35 cellular contexts compared by ENCODE assay signal in genomic region chr7:46360255-46360654, GRCh38.
"Had no signal": no experiment of that assay in that cellular context is flagged by ENCODE, and none has a peak within 500 bp of the region (broad histone marks: within the 10 kb centered on the region; RNA-seq: fewer than 3 reads in every experiment).

No MANE protein-coding gene starts in this region.

- ATAC-seq: activated CD8-positive, alpha-beta T cell treated with anti-CD3 and anti-CD28 coated beads for 36 hours; activated naive CD4-positive, alpha-beta T cell treated with anti-CD3 and anti-CD28 coated beads, Interleukin-2, amount 50 U/mL, for 72 hours; activated T-cell treated with anti-CD3 and anti-CD28 coated beads, Interleukin-2, amount 50 U/mL, for 4 hours; activated T-cell treated with anti-CD3 and anti-CD28 coated beads, Interleukin-2, amount 50 U/mL, for 72 hours; activated T-helper 17 cell treated with anti-CD3 and anti-CD28 coated beads, Interleukin-2, amount 50 U/mL, for 72 hours; body of pancreas had no signal

- H3K4me3 ChIP-seq: adrenal gland, body of pancreas, breast epithelium had no signal

- H3K4me1 Mint-ChIP-seq: activated B cell treated with CpG ODN at 0.5 μM for 24 hours; activated CD4-positive, alpha-beta T cell treated with anti-CD3 and anti-CD28 coated beads, Interleukin-2, amount 10 ng/mL, durations not matched to agents 24 days and 14 days; activated naive CD8-positive, alpha-beta T cell treated with anti-CD3 and anti-CD28 coated beads for 36 hours; activated T-helper 17 cell treated with anti-CD3 and anti-CD28 coated beads, Interleukin-2, amount 50 U/mL, for 72 hours had no signal

- H3K27ac Mint-ChIP-seq: activated B cell treated with CpG ODN at 0.5 μM for 24 hours; activated CD4-positive, alpha-beta memory T cell treated with anti-CD3 and anti-CD28 coated beads for 36 hours; activated CD4-positive, alpha-beta T cell treated with anti-CD3 and anti-CD28 coated beads, Interleukin-2, amount 10 ng/mL, durations not matched to agents 24 days and 14 days; activated CD8-positive, alpha-beta T cell treated with anti-CD3 and anti-CD28 coated beads for 36 hours; activated naive CD4-positive, alpha-beta T cell treated with anti-CD3 and anti-CD28 coated beads for 36 hours; activated naive CD4-positive, alpha-beta T cell treated with anti-CD3 and anti-CD28 coated beads, Interleukin-2, amount 50 U/mL, for 72 hours; activated naive CD8-positive, alpha-beta T cell treated with anti-CD3 and anti-CD28 coated beads for 36 hours; activated T-cell treated with anti-CD3 and anti-CD28 coated beads, Interleukin-2, amount 50 U/mL, for 72 hours; activated T-helper 1 cell treated with anti-CD3 and anti-CD28 coated beads, Interleukin-12 subunit alpha, Interleukin-12 subunit beta, Interleukin-2, Interleukin-4 antibody, amounts not matched to agents 30 ng/mL and 10 ng/mL and 1 ng/mL, durations not matched to agents 14 hours and 24 hours and 36 hours; activated T-helper 17 cell treated with anti-CD3 and anti-CD28 coated beads, Interleukin-2, amount 50 U/mL, for 72 hours; T-helper 1 cell treated with Interleukin-12 subunit alpha and Interleukin-12 subunit beta and Interleukin-4 antibody, amounts not matched to agents 30 μg/mL and 1 μg/mL, for 36 hours; T-helper 2 cell treated with Interferon-gamma antibody and Interleukin-4, amounts not matched to agents 5 μg/mL and 100 μg/mL, for 36 hours had no signal

- H3K4me3 Mint-ChIP-seq: activated B cell treated with CpG ODN at 0.5 μM for 24 hours; activated CD4-positive, alpha-beta memory T cell treated with anti-CD3 and anti-CD28 coated beads for 36 hours; activated CD4-positive, alpha-beta T cell treated with anti-CD3 and anti-CD28 coated beads, Interleukin-2, amount 10 ng/mL, durations not matched to agents 24 days and 14 days; activated CD8-positive, alpha-beta T cell treated with anti-CD3 and anti-CD28 coated beads for 36 hours; activated naive CD4-positive, alpha-beta T cell treated with anti-CD3 and anti-CD28 coated beads for 36 hours; activated naive CD8-positive, alpha-beta T cell treated with anti-CD3 and anti-CD28 coated beads for 36 hours; activated T-cell treated with anti-CD3 and anti-CD28 coated beads, Interleukin-2, amount 50 U/mL, for 4 hours; activated T-cell treated with anti-CD3 and anti-CD28 coated beads, Interleukin-2, amount 50 U/mL, for 72 hours; activated T-helper 1 cell treated with anti-CD3 and anti-CD28 coated beads, Interleukin-12 subunit alpha, Interleukin-12 subunit beta, Interleukin-2, Interleukin-4 antibody, amounts not matched to agents 30 ng/mL and 10 ng/mL and 1 ng/mL, durations not matched to agents 14 hours and 24 hours and 36 hours; activated T-helper 17 cell treated with anti-CD3 and anti-CD28 coated beads, Interleukin-2, amount 50 U/mL, for 72 hours; T-helper 1 cell treated with Interleukin-12 subunit alpha and Interleukin-12 subunit beta and Interleukin-4 antibody, amounts not matched to agents 30 μg/mL and 1 μg/mL, for 36 hours; T-helper 2 cell treated with Interferon-gamma antibody and Interleukin-4, amounts not matched to agents 5 μg/mL and 100 μg/mL, for 36 hours had no signal

- H3K9me3 Mint-ChIP-seq: activated B cell treated with CpG ODN at 0.5 μM for 24 hours; activated CD4-positive, alpha-beta memory T cell treated with anti-CD3 and anti-CD28 coated beads for 36 hours; activated CD4-positive, alpha-beta T cell treated with anti-CD3 and anti-CD28 coated beads, Interleukin-2, amount 10 ng/mL, durations not matched to agents 24 days and 14 days; activated CD8-positive, alpha-beta T cell treated with anti-CD3 and anti-CD28 coated beads for 36 hours; activated naive CD4-positive, alpha-beta T cell treated with anti-CD3 and anti-CD28 coated beads for 36 hours; activated naive CD4-positive, alpha-beta T cell treated with anti-CD3 and anti-CD28 coated beads, Interleukin-2, amount 50 U/mL, for 72 hours; activated naive CD8-positive, alpha-beta T cell treated with anti-CD3 and anti-CD28 coated beads for 36 hours; activated T-cell treated with anti-CD3 and anti-CD28 coated beads, Interleukin-2, amount 50 U/mL, for 72 hours; activated T-helper 1 cell treated with anti-CD3 and anti-CD28 coated beads, Interleukin-12 subunit alpha, Interleukin-12 subunit beta, Interleukin-2, Interleukin-4 antibody, amounts not matched to agents 30 ng/mL and 10 ng/mL and 1 ng/mL, durations not matched to agents 14 hours and 24 hours and 36 hours; activated T-helper 17 cell treated with anti-CD3 and anti-CD28 coated beads, Interleukin-2, amount 50 U/mL, for 72 hours; T-helper 1 cell treated with Interleukin-12 subunit alpha and Interleukin-12 subunit beta and Interleukin-4 antibody, amounts not matched to agents 30 μg/mL and 1 μg/mL, for 36 hours; T-helper 2 cell treated with Interferon-gamma antibody and Interleukin-4, amounts not matched to agents 5 μg/mL and 100 μg/mL, for 36 hours had no signal

- DNase-seq: activated B cell treated with CpG ODN at 0.5 μM for 24 hours; activated CD4-positive, alpha-beta memory T cell treated with anti-CD3 and anti-CD28 coated beads for 36 hours; activated CD4-positive, alpha-beta T cell treated with anti-CD3 and anti-CD28 coated beads for 4 hours; activated CD4-positive, alpha-beta T cell treated with anti-CD3 and anti-CD28 coated beads, Interleukin-2, amount 10 ng/mL, durations not matched to agents 24 days and 14 days; activated CD4-positive, alpha-beta T cell treated with anti-CD3 and anti-CD28 coated beads, Interleukin-2, amount 50 U/mL, for 1 hour; activated CD4-positive, alpha-beta T cell treated with anti-CD3 and anti-CD28 coated beads, Interleukin-2, amount 50 U/mL, for 4 hours; activated CD4-positive, CD25-positive, alpha-beta regulatory T cell treated with anti-CD3 and anti-CD28 coated beads, Interleukin-2, amount 50 U/mL, for 72 hours; activated CD8-positive, alpha-beta memory T cell treated with anti-CD3 and anti-CD28 coated beads, Interleukin-2, amount 50 U/mL, for 4 hours; activated CD8-positive, alpha-beta T cell treated with anti-CD3 and anti-CD28 coated beads for 36 hours; activated effector memory CD4-positive, alpha-beta T cell treated with anti-CD3 and anti-CD28 coated beads, Interleukin-2, amount 50 U/mL, for 16 hours; activated gamma-delta T cell treated with Interleukin-2 at 50 U/mL for 16 hours; activated naive CD4-positive, alpha-beta T cell; activated naive CD4-positive, alpha-beta T cell treated with anti-CD3 and anti-CD28 coated beads for 36 hours; activated naive CD4-positive, alpha-beta T cell treated with anti-CD3 and anti-CD28 coated beads, Interleukin-2, amount 50 U/mL, for 16 hours; activated naive CD8-positive, alpha-beta T cell treated with anti-CD3 and anti-CD28 coated beads for 36 hours; activated T-cell treated with anti-CD3 and anti-CD28 coated beads for 4 hours; activated T-cell treated with anti-CD3 and anti-CD28 coated beads, Interleukin-2, amount 50 U/mL, for 1 hour; activated T-cell treated with anti-CD3 and anti-CD28 coated beads, Interleukin-2, amount 50 U/mL, for 4 hours; activated T-cell treated with anti-CD3 and anti-CD28 coated beads, Interleukin-2, amount 50 U/mL, for 72 hours; adrenal gland; amniotic stem cell; aorta; body of pancreas; brain microvascular endothelial cell; central memory CD4-positive, alpha-beta T cell; T-helper 1 cell; T-helper 2 cell; T-helper 9 cell had no signal

- H3K27me3 Mint-ChIP-seq: activated B cell treated with CpG ODN at 0.5 μM for 24 hours; activated CD4-positive, alpha-beta memory T cell treated with anti-CD3 and anti-CD28 coated beads for 36 hours; activated CD4-positive, alpha-beta T cell treated with anti-CD3 and anti-CD28 coated beads, Interleukin-2, amount 10 ng/mL, durations not matched to agents 24 days and 14 days; activated CD8-positive, alpha-beta T cell treated with anti-CD3 and anti-CD28 coated beads for 36 hours; activated naive CD8-positive, alpha-beta T cell treated with anti-CD3 and anti-CD28 coated beads for 36 hours; activated T-helper 17 cell treated with anti-CD3 and anti-CD28 coated beads, Interleukin-2, amount 50 U/mL, for 72 hours had no signal

- H3K27ac ChIP-seq: adrenal gland, body of pancreas, brain microvascular endothelial cell, breast epithelium, VCaP had no signal

- H3K36me3 ChIP-seq: adrenal gland, brain microvascular endothelial cell, breast epithelium had no signal

- H3K27me3 ChIP-seq: adrenal gland, body of pancreas, brain microvascular endothelial cell, breast epithelium had no signal

- H3K4me1 ChIP-seq: adrenal gland, breast epithelium had no signal

- H3K9me3 ChIP-seq: adrenal gland, breast epithelium had no signal

- H3K36me3 Mint-ChIP-seq: activated CD4-positive, alpha-beta memory T cell treated with anti-CD3 and anti-CD28 coated beads for 36 hours; activated naive CD4-positive, alpha-beta T cell treated with anti-CD3 and anti-CD28 coated beads, Interleukin-2, amount 50 U/mL, for 72 hours; activated naive CD8-positive, alpha-beta T cell treated with anti-CD3 and anti-CD28 coated beads for 36 hours had no signal
